Comparison of ENCODE assay signal across 9 cellular contexts in genomic region chr12:7107181-7108041, GRCh38. TPM values are rescaled to one million over a fixed set of nuclear protein-coding genes. Genes with fewer than 3 reads are reported as not detected.
DNase-seq lines count a peak whose midpoint lies in the region; ATAC-seq and TF ChIP-seq lines count a peak whose summit lies in the region.
"Had no signal": no experiment of that assay in that cellular context is flagged by ENCODE, and none has a peak within 500 bp of the region (broad histone marks: within the 10 kb centered on the region; RNA-seq: fewer than 3 reads in every experiment).

No MANE protein-coding gene starts in this region.

- CTCF ChIA-PET in GM10248 (lab: Yijun Ruan, JAX) = interaction anchor here (0.8 to 8.3 kb wide), 26 partner anchors 8 to 239 kb away, joined by 3 to 108 read pairs (median 7); partner anchors contain the start of genes C12orf57, C1R, CLSTN3 and LPCAT3

- H3K4me3 ChIP-seq in BLaER1 = peak overlapping the region; percentile 68
- H3K4me3 ChIP-seq in KMS-11 (IDR thresholded peaks at IDR 0.05; ENCODE audit: insufficient read depth, low read depth, low read length) = no peak overlapping the region
- H3K4me3 ChIP-seq in brain microvascular endothelial cell (ENCODE audit: low read depth, low read length) = peak overlapping the region; percentile 68
- H3K4me3 ChIP-seq in lower lobe of right lung = peak overlapping the region; percentile 73
- peak overlapping the region; percentile 50 to 62 for H3K4me3 ChIP-seq in vagina

- no peak for TF ChIP-seq POLR2A in vagina (IDR thresholded peaks at IDR 0.05)

- H2AFZ ChIP-seq in KMS-11 (ENCODE audit: low read depth) = peak overlapping the region; percentile 87

- no peak for TF ChIP-seq CTCF in KMS-11 (conservative IDR thresholded peaks at IDR 0.05; ENCODE audit: low read depth, low read length)
- TF ChIP-seq CTCF in brain microvascular endothelial cell (IDR thresholded peaks at IDR 0.05; ENCODE audit: low read depth, low read length, missing control alignments) = no peak
- TF ChIP-seq CTCF in lower lobe of right lung (IDR thresholded peaks at IDR 0.05) = no peak
- no peak for TF ChIP-seq CTCF in vagina (IDR thresholded peaks at IDR 0.05)
- TF ChIP-seq CTCF in GM10248 (IDR thresholded peaks at IDR 0.05; ENCODE audit: control extremely low read depth, extremely low read depth, low read depth, missing control alignments) = no peak

- H3K27ac ChIP-seq in BLaER1 (peak overlapping the region; percentile 79; the same call in 1 of the 2 replicates), KMS-11 (peak overlapping the region; percentile 78), brain microvascular endothelial cell (no peak overlapping the region), lower lobe of right lung (peak overlapping the region; percentile 96), vagina (peak overlapping the region; percentile 96)

- peaks cover 24% of the 10 kb centered on the region for H3K9me3 ChIP-seq in BLaER1
- H3K9me3 ChIP-seq in lower lobe of right lung = no peaks in the 10 kb centered on the region
- H3K9me3 ChIP-seq in vagina = no peaks in the 10 kb centered on the region

- no peaks in the 10 kb centered on the region for H4K20me1 ChIP-seq in BLaER1
- H4K20me1 ChIP-seq in KMS-11 (ENCODE audit: insufficient read depth) = no peaks in the 10 kb centered on the region

- H3K4me2 ChIP-seq in BLaER1 = peak overlapping the region; percentile 85
- peak overlapping the region; percentile 83 for H3K4me2 ChIP-seq in KMS-11

- intact Hi-C loops in lower lobe of right lung (cut with DNase I) = no loop called here
- intact Hi-C loops in vagina (cut with DNase I) = loop anchor here (2.0 kb wide), 1 partner anchor 47 kb away; the partner anchor contains the start of gene C1S

- POLR2A ChIA-PET in GM10248 (lab: Yijun Ruan, JAX) = interaction anchor here (0.7 to 1.2 kb wide), 5 partner anchors 11 to 239 kb away, joined by 3 to 9 read pairs (median 5); partner anchors contain the start of genes SPSB2 and TPI1

- peak overlapping the region; percentile 80; the same call in 1 of the 2 replicates for H3K9ac ChIP-seq in BLaER1
- H3K9ac ChIP-seq in KMS-11 = peak overlapping the region; percentile 83

- DNase-seq in brain microvascular endothelial cell (no peak), lower lobe of right lung (no peak), vagina (ENCODE audit: extremely low spot score in 2 of 2) (no peak), GM10248 (ENCODE audit: extremely low spot score) (no peak)

- peaks cover 15% of the 10 kb centered on the region for H3K36me3 ChIP-seq in BLaER1
- H3K36me3 ChIP-seq in KMS-11 (ENCODE audit: insufficient read depth) = no peaks in the 10 kb centered on the region
- no peaks in the 10 kb centered on the region for H3K36me3 ChIP-seq in brain microvascular endothelial cell (replicated peaks)
- peaks cover 22% of the 10 kb centered on the region for H3K36me3 ChIP-seq in lower lobe of right lung
- H3K36me3 ChIP-seq in vagina = peaks cover 0 to 10% of the 10 kb centered on the region in 2 donors

- H3K4me1 ChIP-seq in BLaER1 (peaks cover 15% of the 10 kb centered on the region), KMS-11 (ENCODE audit: low read depth, poor library complexity, severe bottlenecking) (peaks cover 12% of the 10 kb centered on the region), lower lobe of right lung (peaks cover 32% of the 10 kb centered on the region), vagina (peaks cover 26% of the 10 kb centered on the region)

- ATAC-seq in lower lobe of right lung = peak; percentile 34 to 65
- no peak for ATAC-seq in HG03354 (IDR thresholded peaks at IDR 0.05; ENCODE audit: poor library complexity, severe bottlenecking, unreplicated experiment)
- no peak for ATAC-seq in HG03108 (IDR thresholded peaks at IDR 0.05; ENCODE audit: unreplicated experiment)

- H3K27me3 ChIP-seq in BLaER1 (no peaks in the 10 kb centered on the region), KMS-11 (ENCODE audit: insufficient read depth, low read depth) (no peaks in the 10 kb centered on the region), brain microvascular endothelial cell (replicated peaks) (no peaks in the 10 kb centered on the region), lower lobe of right lung (ENCODE audit: low read depth) (no peaks in the 10 kb centered on the region), vagina (no peaks in the 10 kb centered on the region)

- in situ Hi-C loops in brain microvascular endothelial cell (cut with HindIII; ENCODE audit: low pct_ligation_motif_present, low sequenced_read_pairs) = no loop called here

- H3K79me2 ChIP-seq in KMS-11 (ENCODE audit: insufficient read depth, low read depth) = 0 out of 2 replicates have a peak, but pooled peaks cover 4% of the 10 kb centered on the region

RNA-seq across cellular contexts. Expression of gene C1RL, which starts 1.6 kb away (rescaled TPM):
- total RNA-seq in lower lobe of right lung (80.5 TPM), vagina (122 TPM)

RNA-seq across cellular contexts. Expression of gene C1R, which starts 15.2 kb away (rescaled TPM):
- total RNA-seq in lower lobe of right lung (373 TPM), vagina (830 TPM)

RNA-seq across cellular contexts. Expression of gene RBP5, which starts 21.3 kb away (rescaled TPM):
- 1.1 TPM for total RNA-seq in lower lobe of right lung
- total RNA-seq in vagina = 3.7 TPM
- total RNA-seq: lung microvascular endothelial cell had no signal

RNA-seq across cellular contexts. Expression of gene CLSTN3, which starts 22.8 kb away (rescaled TPM):
- total RNA-seq in lower lobe of right lung (36.8 TPM), vagina (46.2 TPM)

RNA-seq across cellular contexts. Expression of gene C1S, which starts 46.9 kb away (rescaled TPM):
- total RNA-seq in lower lobe of right lung (280 TPM), vagina (541 TPM)

Comparison
In these comparisons a context has a peak if more than half of its experiments do, and no peak if none do; other contexts are left out.
1. ATAC-seq: peak in lower lobe of right lung (2 of 2); none in HG03354 (single experiment) and HG03108 (single experiment).